In genomic region chr11:40882301-40882700, GRCh38 we compare ENCODE assay signal across 8 cellular contexts.
"Had no signal": no experiment of that assay in that cellular context is flagged by ENCODE, and none has a peak within 500 bp of the region (broad histone marks: within the 10 kb centered on the region; RNA-seq: fewer than 3 reads in every experiment).

No MANE protein-coding gene starts in this region.

- ATAC-seq: HCT116, K562 had no signal

- FAIRE-seq: HTR-8/SVneo, K562 had no signal

- DNase-seq: GM23248, GOT3, H7, HFFc6, IMR-90 had no signal
